Comparison of ENCODE assay signal across 9 cellular contexts in the genomic region with DNA sequence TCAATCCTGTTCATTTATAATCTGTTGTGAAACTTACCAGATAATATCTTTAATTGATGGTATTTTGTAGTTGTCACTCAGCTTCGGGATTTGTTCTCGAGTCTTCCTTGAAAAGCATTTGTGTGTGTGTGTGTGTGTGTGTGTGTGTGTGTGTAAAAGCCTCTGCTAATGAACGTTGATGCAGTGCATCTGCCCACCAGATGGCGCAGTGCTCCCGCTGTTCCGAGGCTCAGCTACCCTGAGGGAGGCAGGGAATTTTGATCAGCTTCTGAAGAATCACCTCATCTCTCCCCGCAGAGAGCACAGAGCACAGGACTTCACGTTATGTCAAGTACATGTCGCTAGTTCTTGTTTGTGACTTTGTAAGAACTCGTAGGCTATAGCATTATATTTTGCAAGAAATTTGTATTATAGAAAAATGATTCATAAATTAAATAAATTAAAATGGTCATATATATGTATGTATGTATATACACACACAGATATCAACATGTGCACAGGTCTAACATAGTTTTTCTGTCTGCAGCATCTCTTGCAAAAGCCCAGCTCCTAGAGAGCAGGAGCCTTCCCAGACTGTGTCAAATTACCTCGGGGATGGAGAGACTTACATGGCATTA.
DNase-seq lines count a peak whose midpoint lies in the region; ATAC-seq and TF ChIP-seq lines count a peak whose summit lies in the region.
"Had no signal": no experiment of that assay in that cellular context is flagged by ENCODE, and none has a peak within 500 bp of the region (broad histone marks: within the 10 kb centered on the region; RNA-seq: fewer than 3 reads in every experiment).

No MANE protein-coding gene starts in this region.

- H3K4me3 ChIP-seq in coronary artery (no peak overlapping the region), right lobe of liver (no peak overlapping the region)

- TF ChIP-seq POLR2A in right lobe of liver (IDR thresholded peaks at IDR 0.05), result no peak

- no peaks in the 10 kb centered on the region for H3K4me1 ChIP-seq in right lobe of liver

- peak; percentile 8 for DNase-seq in NK-92 treated with Interleukin-12 subunit alpha and Interleukin-12 subunit beta, amount 100 ng/mL, for 24 hours (lab: John Stamatoyannopoulos, UW)
- DNase-seq in NK-92 (lab: John Stamatoyannopoulos, UW; ENCODE audit: unreplicated experiment), result no peak
- DNase-seq in Kasumi-1 (lab: John Stamatoyannopoulos, UW), result peak; percentile 89 to 93
- peak; percentile 75 to 83 for DNase-seq in SHP77 (lab: John Stamatoyannopoulos, UW)
- DNase-seq in coronary artery (ENCODE audit: low spot score), result no peak
- peak; percentile 70 to 77 (median 74) for DNase-seq in right lobe of liver
- DNase-seq in superior temporal gyrus (ENCODE audit: extremely low spot score), result peak; percentile 90

- peaks cover 0 to 10% of the 10 kb centered on the region in 2 donors for H3K27me3 ChIP-seq in right lobe of liver

- no peaks in the 10 kb centered on the region for H3K9me3 ChIP-seq in right lobe of liver

- no peaks in the 10 kb centered on the region for H3K36me3 ChIP-seq in right lobe of liver

- H3K27ac ChIP-seq in coronary artery (no peak overlapping the region), right lobe of liver (no peak overlapping the region)

- WGBS in right lobe of liver (ENCODE audit: insufficient coverage, low coverage, low lambda C conversion rate, missing lambda C conversion rate), result 4% methylated on average over 10 of the region's 11 CpGs

- ATAC-seq in GM21619 (IDR thresholded peaks at IDR 0.05; ENCODE audit: unreplicated experiment), result peak; percentile 80
- peak; percentile 90 to 97 (median 94) for ATAC-seq in right lobe of liver
- ATAC-seq: CD8-positive, alpha-beta T cell had no signal

- intact Hi-C loops in right lobe of liver (cut with DNase I), result no loop called here

- peak; percentile 62 for TF ChIP-seq CTCF in coronary artery (IDR thresholded peaks at IDR 0.05)
- peak; percentile 52 to 59 (median 52) for TF ChIP-seq CTCF in right lobe of liver (IDR thresholded peaks at IDR 0.05)

Comparison
In these comparisons a context has a peak if more than half of its experiments do, and no peak if none do; other contexts are left out.
1. DNase-seq: peak in NK-92 treated with Interleukin-12 subunit alpha and Interleukin-12 subunit beta, amount 100 ng/mL, for 24 hours (single experiment), Kasumi-1 (2 of 2), SHP77 (2 of 2), right lobe of liver (3 of 3) and superior temporal gyrus (single experiment); none in NK-92 (single experiment) and coronary artery (single experiment).